ENCODE assay signal across 17 cellular contexts in genomic region chr4:158371158-158371557, GRCh38.
DNase-seq lines count a peak whose midpoint lies in the region; TF ChIP-seq lines count a peak whose summit lies in the region.
"Had no signal": no experiment of that assay in that cellular context is flagged by ENCODE, and none has a peak within 500 bp of the region (broad histone marks: within the 10 kb centered on the region; RNA-seq: fewer than 3 reads in every experiment).

No MANE protein-coding gene starts in this region.

- peaks cover 26% of the 10 kb centered on the region for H3K4me1 Mint-ChIP-seq in chondrocyte (ENCODE audit: low read depth)
- H3K4me1 Mint-ChIP-seq: activated CD4-positive, alpha-beta memory T cell treated with anti-CD3 and anti-CD28 coated beads, Interleukin-2, amount 10 ng/mL, durations not matched to agents 7 days and 5 days; activated naive CD8-positive, alpha-beta T cell treated with anti-CD3 and anti-CD28 coated beads for 36 hours; B cell had no signal

- peaks cover 12% of the 10 kb centered on the region for H3K9me3 Mint-ChIP-seq in chondrocyte (ENCODE audit: low read depth)
- H3K9me3 Mint-ChIP-seq: activated CD4-positive, alpha-beta memory T cell treated with anti-CD3 and anti-CD28 coated beads, Interleukin-2, amount 10 ng/mL, durations not matched to agents 7 days and 5 days had no signal

- DNase-seq in AG09319 (ENCODE audit: extremely low read depth, low read depth), result peak; percentile 3
- peak; percentile 3 for DNase-seq in M059J (ENCODE audit: low read depth)
- no peak for DNase-seq in chondrocyte (ENCODE audit: low spot score)
- peak; percentile 73 for DNase-seq in iris pigment epithelial cell (ENCODE audit: low read depth)
- no peak for DNase-seq in stimulated activated CD8-positive, alpha-beta memory T cell treated with anti-CD3 and anti-CD28 coated beads, Interleukin-4, amount 100 ng/mL, for 48 hours
- DNase-seq in activated CD4-positive, alpha-beta T cell treated with anti-CD3 and anti-CD28 coated beads for 48 hours, result no peak
- no peak for DNase-seq in NCI-H2107 treated with DMSO at 0.1 percent for 48 hours (lab: John Stamatoyannopoulos, UW; ENCODE audit: unreplicated experiment)
- DNase-seq in NCI-H1930 (lab: John Stamatoyannopoulos, UW), result no peak
- DNase-seq: activated CD4-positive, alpha-beta memory T cell treated with anti-CD3 and anti-CD28 coated beads, Interleukin-2, amount 10 ng/mL, durations not matched to agents 7 days and 5 days; activated naive CD8-positive, alpha-beta T cell treated with anti-CD3 and anti-CD28 coated beads for 36 hours; activated T-cell treated with anti-CD3 and anti-CD28 coated beads, Interleukin-2, amount 50 U/mL, for 48 hours; left colon; NCI-H2029; NCI-H524 treated with DMSO at 0.1 percent for 48 hours; OCI-M1; uterus had no signal

- no peak overlapping the region for H3K4me3 Mint-ChIP-seq in chondrocyte (ENCODE audit: unreplicated experiment)
- H3K4me3 Mint-ChIP-seq: activated CD4-positive, alpha-beta memory T cell treated with anti-CD3 and anti-CD28 coated beads, Interleukin-2, amount 10 ng/mL, durations not matched to agents 7 days and 5 days; activated naive CD8-positive, alpha-beta T cell treated with anti-CD3 and anti-CD28 coated beads for 36 hours; B cell had no signal

- TF ChIP-seq CTCF in AG09319 (IDR thresholded peaks at IDR 0.05; ENCODE audit: low read depth, low read length), result no peak
- no peak for TF ChIP-seq CTCF in chondrocyte (IDR thresholded peaks at IDR 0.05)

- peaks cover 3% of the 10 kb centered on the region for H3K36me3 Mint-ChIP-seq in chondrocyte (ENCODE audit: low read depth)
- H3K36me3 Mint-ChIP-seq: activated naive CD8-positive, alpha-beta T cell treated with anti-CD3 and anti-CD28 coated beads for 36 hours had no signal

- H3K27me3 Mint-ChIP-seq in chondrocyte (ENCODE audit: low read depth), result no peaks in the 10 kb centered on the region
- H3K27me3 Mint-ChIP-seq: activated naive CD8-positive, alpha-beta T cell treated with anti-CD3 and anti-CD28 coated beads for 36 hours; B cell had no signal

- H3K27ac Mint-ChIP-seq in chondrocyte (ENCODE audit: unreplicated experiment), result peak overlapping the region; percentile 19
- H3K27ac Mint-ChIP-seq: activated CD4-positive, alpha-beta memory T cell treated with anti-CD3 and anti-CD28 coated beads, Interleukin-2, amount 10 ng/mL, durations not matched to agents 7 days and 5 days; activated naive CD8-positive, alpha-beta T cell treated with anti-CD3 and anti-CD28 coated beads for 36 hours; B cell had no signal

Comparison
In these comparisons a context has a peak if more than half of its experiments do, and no peak if none do; other contexts are left out.
1. DNase-seq: peak in AG09319 (single experiment), M059J (single experiment) and iris pigment epithelial cell (single experiment); none in chondrocyte (single experiment), stimulated activated CD8-positive, alpha-beta memory T cell treated with anti-CD3 and anti-CD28 coated beads, Interleukin-4, amount 100 ng/mL, for 48 hours (single experiment), activated CD4-positive, alpha-beta T cell treated with anti-CD3 and anti-CD28 coated beads for 48 hours (single experiment), NCI-H2107 treated with DMSO at 0.1 percent for 48 hours (single experiment) and NCI-H1930 (0 of 2).